In genomic region chr10:8181496-8182174, GRCh38 we compare ENCODE assay signal across 23 cellular contexts.
"Had no signal": no experiment of that assay in that cellular context is flagged by ENCODE, and none has a peak within 500 bp of the region (broad histone marks: within the 10 kb centered on the region; RNA-seq: fewer than 3 reads in every experiment).

No MANE protein-coding gene starts in this region.

- H3K4me1 Mint-ChIP-seq: nephron; stimulated activated naive B cell treated with anti-CD40 and anti-IgM and Interleukin-4, amounts not matched to agents 10 μg/mL and 1 μg/mL and 100 μg/mL, for 72 hours had no signal

- H3K9me3 ChIP-seq: gastrocnemius medialis, sigmoid colon, vagina had no signal

- H3K27me3 ChIP-seq: brain microvascular endothelial cell, gastrocnemius medialis, sigmoid colon, vagina had no signal

- DNase-seq: activated CD4-positive, alpha-beta T cell treated with anti-CD3 and anti-CD28 coated beads, Interleukin-2, amount 10 ng/mL, durations not matched to agents 24 days and 14 days; activated CD4-positive, CD25-positive, alpha-beta regulatory T cell; activated CD8-positive, alpha-beta memory T cell treated with anti-CD3 and anti-CD28 coated beads, Interleukin-2, amount 50 U/mL, for 4 hours; activated effector memory CD4-positive, alpha-beta T cell treated with Interleukin-2 at 50 U/mL for 16 hours; activated naive CD4-positive, alpha-beta T cell treated with anti-CD3 and anti-CD28 coated beads, Interleukin-2, amount 50 U/mL, for 16 hours; activated T-cell treated with anti-CD3 and anti-CD28 coated beads, Interleukin-2, amount 50 U/mL, for 48 hours; aorta; brain microvascular endothelial cell; central memory CD4-positive, alpha-beta T cell; erythroblast; gastrocnemius medialis; head of caudate nucleus; kidney glomerular epithelial cell; left ventricle myocardium superior; mesenchymal stem cell; sigmoid colon; stimulated activated naive B cell treated with anti-CD40 and anti-IgM and Interleukin-4, amounts not matched to agents 10 μg/mL and 1 μg/mL and 100 μg/mL, for 72 hours; T1000 had no signal

- H3K36me3 Mint-ChIP-seq: stimulated activated naive B cell treated with anti-CD40 and anti-IgM and Interleukin-4, amounts not matched to agents 10 μg/mL and 1 μg/mL and 100 μg/mL, for 72 hours had no signal

- H3K27ac Mint-ChIP-seq: activated CD4-positive, alpha-beta T cell treated with anti-CD3 and anti-CD28 coated beads, Interleukin-2, amount 10 ng/mL, durations not matched to agents 24 days and 14 days; nephron; stimulated activated naive B cell treated with anti-CD40 and anti-IgM and Interleukin-4, amounts not matched to agents 10 μg/mL and 1 μg/mL and 100 μg/mL, for 72 hours had no signal

- H3K4me3 ChIP-seq: coronary artery, gastrocnemius medialis, sigmoid colon, vagina had no signal

- ATAC-seq: gastrocnemius medialis; left ventricle myocardium superior; stimulated activated naive B cell treated with anti-CD40 and anti-IgM and Interleukin-4, amounts not matched to agents 10 μg/mL and 1 μg/mL and 100 μg/mL, for 72 hours had no signal

- H2AFZ ChIP-seq: parathyroid adenoma had no signal

- H3K9ac ChIP-seq: parathyroid adenoma had no signal

- H3K27ac ChIP-seq: brain microvascular endothelial cell, coronary artery, gastrocnemius medialis, parathyroid adenoma, sigmoid colon, vagina had no signal

- H3K9me3 Mint-ChIP-seq: nephron had no signal

- H3K4me1 ChIP-seq: gastrocnemius medialis, parathyroid adenoma, sigmoid colon, vagina had no signal

- FAIRE-seq: endometrium had no signal

- H3K4me3 Mint-ChIP-seq: activated CD4-positive, alpha-beta T cell treated with anti-CD3 and anti-CD28 coated beads, Interleukin-2, amount 10 ng/mL, durations not matched to agents 24 days and 14 days; nephron; stimulated activated naive B cell treated with anti-CD40 and anti-IgM and Interleukin-4, amounts not matched to agents 10 μg/mL and 1 μg/mL and 100 μg/mL, for 72 hours had no signal

- H3K79me2 ChIP-seq: parathyroid adenoma had no signal

- H3K36me3 ChIP-seq: brain microvascular endothelial cell, gastrocnemius medialis, sigmoid colon, vagina had no signal
